ENCODE assay signal across 22 cellular contexts in genomic region chr20:11935212-11935611, GRCh38.
"Had no signal": no experiment of that assay in that cellular context is flagged by ENCODE, and none has a peak within 500 bp of the region (broad histone marks: within the 10 kb centered on the region; RNA-seq: fewer than 3 reads in every experiment).

No MANE protein-coding gene starts in this region.

- H3K9me3 Mint-ChIP-seq: activated B cell treated with CpG ODN at 0.5 μM for 24 hours; activated CD8-positive, alpha-beta T cell treated with anti-CD3 and anti-CD28 coated beads for 36 hours; activated T-cell treated with anti-CD3 and anti-CD28 coated beads, Interleukin-2, amount 50 U/mL, for 4 hours; stimulated activated naive B cell treated with anti-CD40 and anti-IgM and Interleukin-4, amounts not matched to agents 10 μg/mL and 1 μg/mL and 100 μg/mL, for 72 hours; T-helper 2 cell treated with Interferon-gamma antibody and Interleukin-4, amounts not matched to agents 5 μg/mL and 100 μg/mL, for 36 hours had no signal

- H3K27me3 ChIP-seq: gastroesophageal sphincter, stomach, thyroid gland, upper lobe of right lung had no signal

- H3K4me3 Mint-ChIP-seq: activated B cell treated with CpG ODN at 0.5 μM for 24 hours; activated CD8-positive, alpha-beta T cell treated with anti-CD3 and anti-CD28 coated beads for 36 hours; activated T-cell treated with anti-CD3 and anti-CD28 coated beads, Interleukin-2, amount 50 U/mL, for 4 hours; activated T-helper 17 cell treated with anti-CD3 and anti-CD28 coated beads, Interleukin-2, amount 50 U/mL, for 72 hours; effector memory CD8-positive, alpha-beta T cell; natural killer cell treated with Interleukin-12 subunit alpha and Interleukin-12 subunit beta and Interleukin-15 and Interleukin-18, amount 100 ng/mL, for 72 hours; stimulated activated naive B cell treated with anti-CD40 and anti-IgM and Interleukin-4, amounts not matched to agents 10 μg/mL and 1 μg/mL and 100 μg/mL, for 72 hours; T-helper 2 cell treated with Interferon-gamma antibody and Interleukin-4, amounts not matched to agents 5 μg/mL and 100 μg/mL, for 36 hours had no signal

- H3K36me3 Mint-ChIP-seq: natural killer cell treated with Interleukin-12 subunit alpha and Interleukin-12 subunit beta and Interleukin-15 and Interleukin-18, amount 100 ng/mL, for 72 hours; stimulated activated naive B cell treated with anti-CD40 and anti-IgM and Interleukin-4, amounts not matched to agents 10 μg/mL and 1 μg/mL and 100 μg/mL, for 72 hours had no signal

- H3K27me3 Mint-ChIP-seq: activated B cell treated with CpG ODN at 0.5 μM for 24 hours; activated CD8-positive, alpha-beta T cell treated with anti-CD3 and anti-CD28 coated beads for 36 hours; activated T-helper 17 cell treated with anti-CD3 and anti-CD28 coated beads, Interleukin-2, amount 50 U/mL, for 72 hours; effector memory CD8-positive, alpha-beta T cell; natural killer cell treated with Interleukin-12 subunit alpha and Interleukin-12 subunit beta and Interleukin-15 and Interleukin-18, amount 100 ng/mL, for 72 hours; stimulated activated naive B cell treated with anti-CD40 and anti-IgM and Interleukin-4, amounts not matched to agents 10 μg/mL and 1 μg/mL and 100 μg/mL, for 72 hours had no signal

- H3K36me3 ChIP-seq: gastroesophageal sphincter, stomach, thyroid gland, upper lobe of right lung had no signal

- ATAC-seq: activated CD8-positive, alpha-beta T cell treated with anti-CD3 and anti-CD28 coated beads for 36 hours; activated T-cell treated with anti-CD3 and anti-CD28 coated beads, Interleukin-2, amount 50 U/mL, for 4 hours; activated T-helper 17 cell treated with anti-CD3 and anti-CD28 coated beads, Interleukin-2, amount 50 U/mL, for 72 hours; effector memory CD8-positive, alpha-beta T cell; gastroesophageal sphincter; left lobe of liver; mucosa of descending colon; stimulated activated naive B cell treated with anti-CD40 and anti-IgM and Interleukin-4, amounts not matched to agents 10 μg/mL and 1 μg/mL and 100 μg/mL, for 72 hours; upper lobe of right lung had no signal

- H3K27ac ChIP-seq: gastroesophageal sphincter, stomach, thyroid gland, upper lobe of right lung had no signal

- H3K27ac Mint-ChIP-seq: activated B cell treated with CpG ODN at 0.5 μM for 24 hours; activated CD8-positive, alpha-beta T cell treated with anti-CD3 and anti-CD28 coated beads for 36 hours; activated T-helper 17 cell treated with anti-CD3 and anti-CD28 coated beads, Interleukin-2, amount 50 U/mL, for 72 hours; effector memory CD8-positive, alpha-beta T cell; natural killer cell treated with Interleukin-12 subunit alpha and Interleukin-12 subunit beta and Interleukin-15 and Interleukin-18, amount 100 ng/mL, for 72 hours; stimulated activated naive B cell treated with anti-CD40 and anti-IgM and Interleukin-4, amounts not matched to agents 10 μg/mL and 1 μg/mL and 100 μg/mL, for 72 hours; T-helper 2 cell treated with Interferon-gamma antibody and Interleukin-4, amounts not matched to agents 5 μg/mL and 100 μg/mL, for 36 hours had no signal

- H3K4me3 ChIP-seq: gastroesophageal sphincter, mucosa of descending colon, smooth muscle cell, stomach, thyroid gland, upper lobe of right lung had no signal

- H3K9me3 ChIP-seq: gastroesophageal sphincter, mucosa of descending colon, stomach, thyroid gland, upper lobe of right lung had no signal

- DNase-seq: activated B cell treated with CpG ODN at 0.5 μM for 24 hours; activated CD4-positive, alpha-beta T cell treated with anti-CD3 and anti-CD28 coated beads, Interleukin-2, amount 50 U/mL, for 1 hour; activated CD8-positive, alpha-beta T cell treated with anti-CD3 and anti-CD28 coated beads for 36 hours; activated gamma-delta T cell treated with Interleukin-2 at 50 U/mL for 16 hours; activated naive CD4-positive, alpha-beta T cell treated with anti-CD3 and anti-CD28 coated beads, Interleukin-2, amount 50 U/mL, for 16 hours; activated T-cell treated with anti-CD3 and anti-CD28 coated beads, Interleukin-2, amount 50 U/mL, for 4 hours; amniotic stem cell; cortex of kidney; effector memory CD8-positive, alpha-beta T cell; erythroblast; mucosa of descending colon; stimulated activated CD4-positive, alpha-beta T cell treated with anti-CD3 and anti-CD28 coated beads, Interleukin-1b, Interleukin-23, amount 100 ng/mL, for 48 hours; stimulated activated naive B cell treated with anti-CD40 and anti-IgM and Interleukin-4, amounts not matched to agents 10 μg/mL and 1 μg/mL and 100 μg/mL, for 72 hours; stomach; thyroid gland; upper lobe of right lung had no signal

- H3K4me1 ChIP-seq: gastroesophageal sphincter, thyroid gland, upper lobe of right lung had no signal

- H3K4me1 Mint-ChIP-seq: activated B cell treated with CpG ODN at 0.5 μM for 24 hours; activated T-helper 17 cell treated with anti-CD3 and anti-CD28 coated beads, Interleukin-2, amount 50 U/mL, for 72 hours had no signal
